1 cellular context compared by ENCODE assay signal in the genomic region with DNA sequence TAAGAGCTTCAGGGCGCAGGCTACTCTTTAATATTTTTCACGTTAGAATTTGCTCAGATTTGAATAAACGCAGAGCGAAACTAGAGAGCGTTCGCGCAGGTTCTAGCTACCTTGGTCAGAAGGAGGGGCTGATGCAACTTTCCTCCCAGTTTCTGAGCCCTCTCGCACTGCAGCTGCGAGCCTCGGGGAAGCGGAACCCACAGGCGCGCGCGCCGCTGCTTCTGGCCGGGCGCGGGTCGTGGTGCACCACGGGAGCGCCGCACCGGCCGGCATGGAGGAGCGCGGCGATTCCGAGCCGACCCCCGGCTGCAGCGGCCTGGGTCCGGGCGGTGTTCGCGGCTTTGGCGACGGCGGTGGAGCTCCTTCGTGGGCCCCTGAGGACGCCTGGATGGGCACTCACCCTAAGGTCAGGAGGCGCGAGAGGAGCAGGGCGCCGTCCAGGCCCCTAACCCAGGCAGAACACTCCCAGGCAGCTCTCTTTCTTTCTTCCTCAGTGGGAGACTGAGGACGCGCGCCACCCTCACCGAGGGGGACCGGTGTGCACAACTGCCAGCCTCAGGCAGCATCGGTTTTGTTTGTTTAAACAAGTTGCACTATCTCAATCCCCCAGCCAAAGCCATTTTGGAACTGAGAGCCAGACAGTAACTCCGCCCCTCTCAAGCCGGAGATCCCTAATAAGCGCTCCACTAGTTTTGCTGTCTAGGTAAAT.
A peak's percentile ranks its signal among the peaks of the same experiment; 100 is the strongest.
TF ChIP-seq lines count a peak whose summit lies in the region.

TSS of gene TSEN15 (plus strand) at position 246 of the 709 bp plus-strand sequence. CDS start at position 272, 26 bp downstream.

TF ChIP-seq in HEK293, 187 proteins besides CTCF, POLR2A, EP300 and RAD21 (continued from another document):
- peak; percentile 90 for TF ChIP-seq ZBTB26 (tag by site-specific recombination; optimal IDR thresholded peaks at IDR 0.05)
- no peak for TF ChIP-seq RBAK (tag by site-specific recombination; IDR thresholded peaks at IDR 0.05)
- no peak for TF ChIP-seq ZNF274 (IDR thresholded peaks at IDR 0.05; ENCODE audit: low read length)
- no peak for TF ChIP-seq ZNF274 (tag by site-specific recombination; IDR thresholded peaks at IDR 0.05; ENCODE audit: borderline replicate concordance)
- TF ChIP-seq ZNF654 (tag by site-specific recombination; IDR thresholded peaks at IDR 0.05; ENCODE audit: low read depth), result no peak
- TF ChIP-seq ZNF138 (tag by site-specific recombination; IDR thresholded peaks at IDR 0.05; ENCODE audit: borderline replicate concordance), result no peak
- no peak for TF ChIP-seq ZNF266 (tag by site-specific recombination; IDR thresholded peaks at IDR 0.05; ENCODE audit: low read depth)
- peak; percentile 83 for TF ChIP-seq ZBTB44 (tag by site-specific recombination; IDR thresholded peaks at IDR 0.05)
- TF ChIP-seq ZFP37 (tag by site-specific recombination; IDR thresholded peaks at IDR 0.05), result no peak
- TF ChIP-seq BCL11B (tag by site-specific recombination; IDR thresholded peaks at IDR 0.05; ENCODE audit: low read depth), result no peak
- TF ChIP-seq ZFP69B (tag by site-specific recombination; IDR thresholded peaks at IDR 0.05), result peak; percentile 57
- peak; percentile 93 for TF ChIP-seq IKZF3 (tag by site-specific recombination; IDR thresholded peaks at IDR 0.05)
- no peak for TF ChIP-seq ZNF621 (tag by site-specific recombination; IDR thresholded peaks at IDR 0.05)
- 0 out of 2 replicates have a peak, but pooled peaks have one; percentile 58 for TF ChIP-seq ZNF391 (tag by site-specific recombination; IDR thresholded peaks at IDR 0.05; ENCODE audit: borderline replicate concordance, low read depth)
- 0 out of 2 replicates have a peak, but pooled peaks have one; percentile 43 for TF ChIP-seq ZNF324 (tag by site-specific recombination; IDR thresholded peaks at IDR 0.05)
- TF ChIP-seq HOXA7 (CRISPR knock-in tag; IDR thresholded peaks at IDR 0.05; ENCODE audit: borderline replicate concordance), result no peak
- 0 out of 2 replicates have a peak, but pooled peaks have one; percentile 32 for TF ChIP-seq ZNF501 (tag by site-specific recombination; IDR thresholded peaks at IDR 0.05)
- no peak; the same call in 1 of the 2 replicates for TF ChIP-seq SP2 (tag by site-specific recombination; IDR thresholded peaks at IDR 0.05)
- TF ChIP-seq KLF16 (tag by site-specific recombination; IDR thresholded peaks at IDR 0.05), result peak; percentile 73
- TF ChIP-seq ZNF248 (tag by site-specific recombination; IDR thresholded peaks at IDR 0.05), result no peak
